1 cellular context compared by ENCODE assay signal in genomic region chr17:28646039-28646754, GRCh38.
A peak's percentile ranks its signal among the peaks of the same experiment; 100 is the strongest.
TF ChIP-seq lines count a peak whose summit lies in the region.

No MANE protein-coding gene starts in this region.

TF ChIP-seq in K562, 482 proteins besides CTCF, POLR2A, EP300 and RAD21 (continued from another document and continues in another):
- TF ChIP-seq MNT (conservative IDR thresholded peaks at IDR 0.05) (no peak; a peak in 1 of 4 replicates), PTTG1 (tag; IDR thresholded peaks at IDR 0.05; ENCODE audit: low read depth) (peak; percentile 50; the same call in 1 of the 2 replicates), BRD9 (IDR thresholded peaks at IDR 0.05; ENCODE audit: low read depth, partially characterized antibody) (peak; percentile 62), PREB (CRISPR knock-in tag; IDR thresholded peaks at IDR 0.05) (0 out of 2 replicates have a peak, but pooled peaks have one; percentile 37), ETS2 (tag; IDR thresholded peaks at IDR 0.05; ENCODE audit: borderline replicate concordance, poor library complexity, severe bottlenecking) (no peak), THAP7 (CRISPR knock-in tag; IDR thresholded peaks at IDR 0.05) (no peak), RBM15 (IDR thresholded peaks at IDR 0.05; ENCODE audit: insufficient read depth, low read length) (no peak), E2F4 (CRISPR knock-in tag; IDR thresholded peaks at IDR 0.05; ENCODE audit: low read depth) (no peak), RUNX1 (IDR thresholded peaks at IDR 0.05; ENCODE audit: low read depth) (no peak), GABPA (tag; conservative IDR thresholded peaks at IDR 0.05; ENCODE audit: low read depth) (no peak), RBM22 (IDR thresholded peaks at IDR 0.05; ENCODE audit: low read depth, low read length, poor library complexity, severe bottlenecking) (no peak), SNAPC5 (CRISPR knock-in tag; IDR thresholded peaks at IDR 0.05) (no peak), HNRNPL (IDR thresholded peaks at IDR 0.05; ENCODE audit: low read depth, low read length) (no peak), NCOA1 (IDR thresholded peaks at IDR 0.05; ENCODE audit: low read depth) (peak; percentile 57; the same call in 1 of the 2 replicates), THRAP3 (IDR thresholded peaks at IDR 0.05; ENCODE audit: borderline replicate concordance) (peak; percentile 19; the same call in 1 of the 2 replicates), ZNF644 (tag; IDR thresholded peaks at IDR 0.05; ENCODE audit: low read depth) (peak; percentile 63; the same call in 1 of the 2 replicates), ZNF561 (CRISPR knock-in tag; conservative IDR thresholded peaks at IDR 0.05) (no peak), MYC (IDR thresholded peaks at IDR 0.05; ENCODE audit: low read depth, low read length) (no peak), MYC (CRISPR knock-in tag; IDR thresholded peaks at IDR 0.05; ENCODE audit: borderline replicate concordance, low read depth) (no peak), KAT8 (IDR thresholded peaks at IDR 0.05; ENCODE audit: low read depth) (no peak), ZNF707 (CRISPR knock-in tag; conservative IDR thresholded peaks at IDR 0.05) (no peak), ZNF780A (CRISPR knock-in tag; IDR thresholded peaks at IDR 0.05) (no peak), STAT5A (IDR thresholded peaks at IDR 0.05; ENCODE audit: borderline replicate concordance, low read length) (no peak), SMAD3 (CRISPR knock-in tag; conservative IDR thresholded peaks at IDR 0.05) (peak; percentile 72; the same call in 1 of the 2 replicates), PML (IDR thresholded peaks at IDR 0.05; ENCODE audit: low read length) (0 out of 2 replicates have a peak, but pooled peaks have one; percentile 22), NELFE (IDR thresholded peaks at IDR 0.05; ENCODE audit: insufficient read depth, insufficient read length) (no peak), MEIS2 (IDR thresholded peaks at IDR 0.05; ENCODE audit: partially characterized antibody) (no peak), KLF6 (CRISPR knock-in tag; IDR thresholded peaks at IDR 0.05; ENCODE audit: borderline replicate concordance) (peak; percentile 68; the same call in 1 of the 2 replicates), HES1 (IDR thresholded peaks at IDR 0.05; ENCODE audit: low read depth) (no peak), ZBTB43 (CRISPR knock-in tag; IDR thresholded peaks at IDR 0.05) (peak; percentile 24; the same call in 1 of the 2 replicates), ZNF639 (CRISPR knock-in tag; conservative IDR thresholded peaks at IDR 0.05 in 1 of 2, IDR thresholded peaks at IDR 0.05 in 1 of 2) (peak in 1 of 2 experiments; percentile 71; a peak in 2 of 4 replicates), ZNF766 (CRISPR knock-in tag; conservative IDR thresholded peaks at IDR 0.05) (peak; percentile 81), ZNF584 (CRISPR knock-in tag; IDR thresholded peaks at IDR 0.05; ENCODE audit: low read depth) (peak; percentile 92), RNF2 (IDR thresholded peaks at IDR 0.05) (no peak), DLX4 (CRISPR knock-in tag; IDR thresholded peaks at IDR 0.05) (no peak), ZNF740 (CRISPR knock-in tag; IDR thresholded peaks at IDR 0.05) (peak; percentile 47; the same call in 1 of the 2 replicates), ZNF740 (tag; IDR thresholded peaks at IDR 0.05) (peak in 1 of 2 experiments; percentile 71; a peak in 1 of 4 replicates), SNIP1 (IDR thresholded peaks at IDR 0.05; ENCODE audit: low read depth) (0 out of 2 replicates have a peak, but pooled peaks have one; percentile 12), TRIM24 (IDR thresholded peaks at IDR 0.05) (peak; percentile 30 to 43; a peak in 1 of 4 replicates), RHOXF2B (CRISPR knock-in tag; conservative IDR thresholded peaks at IDR 0.05) (no peak), ZNF212 (CRISPR knock-in tag; IDR thresholded peaks at IDR 0.05) (peak; percentile 60; the same call in 1 of the 2 replicates), ASH1L (IDR thresholded peaks at IDR 0.05; ENCODE audit: borderline replicate concordance, low read depth, partially characterized antibody) (no peak), PRDM10 (IDR thresholded peaks at IDR 0.05; ENCODE audit: partially characterized antibody) (peak; percentile 49), ZNF184 (CRISPR knock-in tag; IDR thresholded peaks at IDR 0.05) (no peak), EHMT2 (IDR thresholded peaks at IDR 0.05) (peak; percentile 32; the same call in 1 of the 2 replicates), VEZF1 (CRISPR knock-in tag; IDR thresholded peaks at IDR 0.05) (peak; percentile 33; the same call in 1 of the 2 replicates), CHD4 (IDR thresholded peaks at IDR 0.05; ENCODE audit: insufficient read depth, insufficient replicate concordance, low read depth, low read length, poor library complexity, severe bottlenecking) (no peak), FOXM1 (IDR thresholded peaks at IDR 0.05; ENCODE audit: low read depth) (no peak), FOXM1 (CRISPR knock-in tag; IDR thresholded peaks at IDR 0.05; ENCODE audit: low read depth) (no peak), MLX (CRISPR knock-in tag; conservative IDR thresholded peaks at IDR 0.05) (no peak), BCL6 (CRISPR knock-in tag; IDR thresholded peaks at IDR 0.05) (no peak), ZNF717 (CRISPR knock-in tag; IDR thresholded peaks at IDR 0.05) (no peak)
